ENCODE assay signal across 9 cellular contexts in the genomic region with DNA sequence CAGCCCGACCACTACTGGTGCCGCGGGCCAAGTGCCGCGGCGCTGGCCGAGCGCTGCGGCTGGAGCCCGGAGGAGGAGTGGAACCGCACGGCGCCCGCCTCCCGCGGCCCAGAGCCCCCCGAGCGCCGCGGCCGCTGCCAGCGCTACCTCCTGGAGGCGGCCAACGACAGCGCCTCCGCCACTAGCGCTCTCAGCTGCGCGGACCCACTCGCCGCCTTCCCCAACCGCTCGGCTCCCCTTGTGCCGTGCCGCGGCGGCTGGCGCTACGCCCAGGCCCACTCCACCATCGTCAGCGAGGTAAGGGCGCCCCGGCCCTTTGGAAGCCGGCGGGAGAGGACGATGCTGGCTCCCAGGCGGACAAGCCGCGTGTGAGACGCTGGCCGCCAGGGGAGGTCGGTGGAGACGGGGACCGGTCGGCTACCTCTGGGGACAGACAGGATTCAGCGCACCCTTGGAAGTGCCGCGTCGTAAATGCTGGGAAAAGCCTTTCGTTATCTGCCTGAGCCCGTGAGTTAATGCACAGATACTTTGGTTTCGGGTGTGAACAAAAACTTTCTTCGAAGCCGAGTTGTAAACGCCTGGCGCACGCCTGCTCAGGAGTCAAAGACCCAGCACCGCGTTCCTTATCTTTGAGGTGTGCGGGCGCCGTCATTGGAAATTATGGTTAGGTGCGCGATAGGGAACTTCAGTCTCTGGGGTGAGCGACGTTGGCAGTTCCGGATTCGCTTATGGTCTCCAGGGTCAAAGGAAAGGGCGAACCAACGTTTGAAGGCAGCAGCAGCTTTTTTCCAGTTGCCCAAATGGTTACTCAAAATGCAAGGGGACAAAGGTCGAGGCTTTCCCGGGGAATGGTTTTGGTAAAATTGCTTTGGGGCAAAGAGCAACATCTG. TPM values are rescaled to one million over a fixed set of nuclear protein-coding genes. Genes with fewer than 3 reads are reported as not detected.
DNase-seq lines count a peak whose midpoint lies in the region; ATAC-seq and TF ChIP-seq lines count a peak whose summit lies in the region.
"Had no signal": no experiment of that assay in that cellular context is flagged by ENCODE, and none has a peak within 500 bp of the region (broad histone marks: within the 10 kb centered on the region; RNA-seq: fewer than 3 reads in every experiment).

No MANE protein-coding gene starts in this region.

- H3K27me3 ChIP-seq in right lobe of liver (no peaks in the 10 kb centered on the region), tibial nerve (no peaks in the 10 kb centered on the region), Karpas-422 (ENCODE audit: low read length) (no peaks in the 10 kb centered on the region)

- H3K9me3 ChIP-seq in right lobe of liver (no peaks in the 10 kb centered on the region), tibial nerve (no peaks in the 10 kb centered on the region), Karpas-422 (ENCODE audit: low read length) (no peaks in the 10 kb centered on the region)

- H3K4me2 ChIP-seq in Karpas-422 (ENCODE audit: low read depth, low read length, poor library complexity, severe bottlenecking), result no peak overlapping the region

- H3K9me2 ChIP-seq in Karpas-422 (replicated peaks; ENCODE audit: insufficient read depth, low read length), result no peaks in the 10 kb centered on the region

- peak in 2 of 4 donors; percentile 7 to 21 for TF ChIP-seq CTCF in right lobe of liver (IDR thresholded peaks at IDR 0.05)
- peak in 1 of 5 experiments; percentile 26 for TF ChIP-seq CTCF in tibial nerve (IDR thresholded peaks at IDR 0.05)
- TF ChIP-seq CTCF in GM10266 (IDR thresholded peaks at IDR 0.05; ENCODE audit: control insufficient read depth, insufficient read depth, low read depth, missing control alignments), result no peak

- H4K20me1 ChIP-seq in Karpas-422 (ENCODE audit: insufficient read depth, low read depth, low read length), result no peaks in the 10 kb centered on the region

- DNase-seq in activated CD4-positive, alpha-beta T cell treated with anti-CD3 and anti-CD28 coated beads, Interleukin-2, amount 50 U/mL, for 48 hours, result peak; percentile 8 to 11
- no peak for DNase-seq in activated CD4-positive, alpha-beta T cell treated with anti-CD3 and anti-CD28 coated beads, Interleukin-2, amount 50 U/mL, for 1 hour
- DNase-seq in dermis blood vessel endothelial cell, result peak; percentile 4
- peak; percentile 64 to 84 (median 81) for DNase-seq in right lobe of liver
- no peak for DNase-seq in tibial nerve (ENCODE audit: low spot score in 2 of 2)
- DNase-seq in NCI-H774 (lab: John Stamatoyannopoulos, UW), result no peak
- DNase-seq in Karpas-422, result no peak
- DNase-seq in GM10266 (ENCODE audit: extremely low spot score), result no peak
- DNase-seq: DND-41 had no signal

- no peak overlapping the region for H2AFZ ChIP-seq in Karpas-422 (ENCODE audit: low read length)

- H3K4me1 ChIP-seq in right lobe of liver (peaks cover 0 to 22% (median 7%) of the 10 kb centered on the region in 4 donors), tibial nerve (peaks cover 0 to 18% (median 0%) of the 10 kb centered on the region in 4 donors), Karpas-422 (ENCODE audit: low read length) (no peaks in the 10 kb centered on the region)

- no peaks in the 10 kb centered on the region for H3K79me2 ChIP-seq in Karpas-422 (ENCODE audit: low read length)

- no peaks in the 10 kb centered on the region for H3K36me3 ChIP-seq in right lobe of liver
- no peaks in the 10 kb centered on the region for H3K36me3 ChIP-seq in tibial nerve
- H3K36me3 ChIP-seq in Karpas-422 (ENCODE audit: insufficient read depth, low read length), result no peaks in the 10 kb centered on the region

- H3K27ac ChIP-seq in right lobe of liver, result peak overlapping the region; percentile 87 to 98 (median 96)
- H3K27ac ChIP-seq in tibial nerve, result peak overlapping the region; percentile 48 to 89 (median 72)
- H3K27ac ChIP-seq in Karpas-422 (ENCODE audit: low read length), result no peak overlapping the region

- peak; percentile 63 to 78 (median 65) for ATAC-seq in right lobe of liver

- TF ChIP-seq EP300 in tibial nerve (IDR thresholded peaks at IDR 0.05), result no peak

- intact Hi-C loops in right lobe of liver (cut with DNase I), result no loop called here

- no peak overlapping the region for H3K9ac ChIP-seq in Karpas-422 (ENCODE audit: low read length)

- H3K4me3 ChIP-seq in right lobe of liver, result peak overlapping the region; percentile 58 to 80 (median 78)
- peak overlapping the region; percentile 45 to 65 (median 51) for H3K4me3 ChIP-seq in tibial nerve
- H3K4me3 ChIP-seq in Karpas-422 (ENCODE audit: low read length), result no peak overlapping the region

- peak; percentile 69 for TF ChIP-seq POLR2A in right lobe of liver (IDR thresholded peaks at IDR 0.05)
- no peak for TF ChIP-seq POLR2A in tibial nerve (IDR thresholded peaks at IDR 0.05)

- WGBS in right lobe of liver (ENCODE audit: insufficient coverage, low coverage, low lambda C conversion rate, missing lambda C conversion rate), result 2% methylated on average over 53 of the region's 82 CpGs
- WGBS in tibial nerve, 2 donors, result 3 to 4% methylated on average over 47 to 56 of the region's 82 CpGs

RNA-seq across cellular contexts. Expression of a gene that starts 0.6 kb away (rescaled TPM):
- under 0.01 TPM in 1 of 2 replicates, not detected in the other for total RNA-seq in dermis blood vessel endothelial cell
- 10 to 100 TPM; 16.3 to 49.3 (median 32.0) TPM for total RNA-seq in right lobe of liver
- total RNA-seq in tibial nerve, result 100 to 1,000 TPM in 3 of 4 donors, 10 to 100 TPM in 1; 76.8 to 361 (median 263) TPM
- not detected in 2 replicates for total RNA-seq in Karpas-422 (2014; rRNA removed; shearing (Covaris generic); ENCODE audit: low replicate concordance)

Comparison
In these comparisons a context has a peak if more than half of its experiments do, and no peak if none do; other contexts are left out.
1. DNase-seq: peak in activated CD4-positive, alpha-beta T cell treated with anti-CD3 and anti-CD28 coated beads, Interleukin-2, amount 50 U/mL, for 48 hours (2 of 2), dermis blood vessel endothelial cell (single experiment) and right lobe of liver (3 of 3); none in activated CD4-positive, alpha-beta T cell treated with anti-CD3 and anti-CD28 coated beads, Interleukin-2, amount 50 U/mL, for 1 hour (single experiment), tibial nerve (0 of 2), NCI-H774 (single experiment), Karpas-422 (single experiment) and GM10266 (single experiment).
2. RNA of a gene that starts 0.6 kb away (total RNA-seq): 76.8 to 361 TPM in tibial nerve and 16.3 to 49.3 TPM in right lobe of liver; under 0.01 TPM in dermis blood vessel endothelial cell and not detected in Karpas-422; every median in the first group is over 10 times any median in the second.